9 cellular contexts compared by ENCODE assay signal in genomic region chr16:4957720-4958509, GRCh38. TPM values are rescaled to one million over a fixed set of nuclear protein-coding genes. Genes with fewer than 3 reads are reported as not detected.
DNase-seq lines count a peak whose midpoint lies in the region; ATAC-seq and TF ChIP-seq lines count a peak whose summit lies in the region.
"Had no signal": no experiment of that assay in that cellular context is flagged by ENCODE, and none has a peak within 500 bp of the region (broad histone marks: within the 10 kb centered on the region; RNA-seq: fewer than 3 reads in every experiment).

Gene SEC14L5 (plus strand): TSS chr16:4958330. CDS start chr16:4959324, 994 bp downstream.

- peak; percentile 79 to 95 (median 88) for DNase-seq in CD4-positive, alpha-beta T cell
- DNase-seq in activated T-cell treated with anti-CD3 and anti-CD28 coated beads, Interleukin-2, amount 50 U/mL, for 48 hours, result peak; percentile 95 to 96
- peak; percentile 66 to 74 for DNase-seq in stimulated activated CD8-positive, alpha-beta memory T cell treated with anti-CD3 and anti-CD28 coated beads, Interleukin-4, amount 100 ng/mL, for 1 hour (ENCODE audit: low read depth in 2 of 2, low spot score in 1 of 2)

- peaks cover 53% of the 10 kb centered on the region for H3K27me3 Mint-ChIP-seq in CD4-positive, alpha-beta T cell
- H3K27me3 Mint-ChIP-seq in IgD-negative memory B cell, result peaks cover 46% of the 10 kb centered on the region

- no peaks in the 10 kb centered on the region for H3K9me3 Mint-ChIP-seq in CD4-positive, alpha-beta T cell
- no peaks in the 10 kb centered on the region for H3K9me3 Mint-ChIP-seq in IgD-negative memory B cell

- CTCF ChIA-PET in CD4-positive, alpha-beta T cell (lab: Charles Lee), result no interaction called here

- no peaks in the 10 kb centered on the region for H3K36me3 Mint-ChIP-seq in CD4-positive, alpha-beta T cell (ENCODE audit: low read depth)
- H3K36me3 Mint-ChIP-seq in IgD-negative memory B cell, result no peaks in the 10 kb centered on the region

- peak within 1 kb of the TSS; percentile 48 to 60 for H3K9ac ChIP-seq in mucosa of rectum (ENCODE audit: low read depth in 1 of 2, low read length in 2 of 2)

- H3K27ac ChIP-seq in CD4-positive, alpha-beta T cell (ENCODE audit: low read depth, low read length), result no peak within 1 kb of the TSS
- peak within 1 kb of the TSS; percentile 84 to 90 for H3K27ac ChIP-seq in mucosa of rectum (ENCODE audit: low read depth in 2 of 2, low read length in 2 of 2)

- H3K4me3 Mint-ChIP-seq in CD4-positive, alpha-beta T cell, result peak within 1 kb of the TSS; percentile 86
- H3K4me3 Mint-ChIP-seq in IgD-negative memory B cell, result peak within 1 kb of the TSS; percentile 50 to 82 (median 70)

- POLR2A ChIA-PET in CD4-positive, alpha-beta T cell (lab: Charles Lee), result interaction anchor here (0.8 to 1.3 kb wide), 2 partner anchors 76 to 110 kb away, joined by 3 to 4 read pairs; partner anchors contain the start of gene NAGPA

- H3K4me1 ChIP-seq in mucosa of rectum (ENCODE audit: control insufficient read depth in 2 of 2, insufficient read depth in 2 of 2, low read length in 2 of 2), result peaks cover 16 to 19% of the 10 kb centered on the region in 2 donors

- peaks cover 0 to 3% of the 10 kb centered on the region in 2 donors for H3K36me3 ChIP-seq in mucosa of rectum (ENCODE audit: control insufficient read depth in 2 of 2, insufficient read depth in 2 of 2, low read length in 2 of 2)

- no peak within 1 kb of the TSS for H3K27ac Mint-ChIP-seq in CD4-positive, alpha-beta T cell
- peak within 1 kb of the TSS in 2 of 3 donors; percentile 53 to 78 for H3K27ac Mint-ChIP-seq in IgD-negative memory B cell

- no peak for TF ChIP-seq CTCF in CD4-positive, alpha-beta T cell (IDR thresholded peaks at IDR 0.05)

- peaks cover 24% of the 10 kb centered on the region for H3K4me1 Mint-ChIP-seq in CD4-positive, alpha-beta T cell (ENCODE audit: low read depth)
- H3K4me1 Mint-ChIP-seq in IgD-negative memory B cell, result peaks cover 4 to 9% (median 5%) of the 10 kb centered on the region in 3 donors

- intact Hi-C loops in CD4-positive, alpha-beta T cell (cut with DNase I, micrococcal nuclease), result loop anchor here (2.0 to 10.0 kb wide), 7 partner anchors 114 to 1266 kb away; partner anchors contain the start of genes ALG1 (in 1 of the 2), ANKS3 (in 1 of the 2) and DNAAF8 (in 1 of the 2)

- peak within 1 kb of the TSS; percentile 70 to 77 for H3K4me3 ChIP-seq in mucosa of rectum (ENCODE audit: low read length in 2 of 2)

- no peaks in the 10 kb centered on the region for H3K9me3 ChIP-seq in CD4-positive, alpha-beta T cell (ENCODE audit: control insufficient read depth, low read length)
- no peaks in the 10 kb centered on the region for H3K9me3 ChIP-seq in mucosa of rectum (ENCODE audit: control insufficient read depth in 2 of 2, low read length in 2 of 2)

- peak; percentile 93 for ATAC-seq in CD4-positive, alpha-beta T cell (ENCODE audit: poor library complexity)
- ATAC-seq in GM21423 (IDR thresholded peaks at IDR 0.05; ENCODE audit: unreplicated experiment), result peak; percentile 78
- ATAC-seq in esophagus mucosa, result peak; percentile 97

- H3K27me3 ChIP-seq in CD4-positive, alpha-beta T cell (ENCODE audit: control insufficient read depth, insufficient read depth, low read length), result peaks cover 13% of the 10 kb centered on the region
- no peaks in the 10 kb centered on the region for H3K27me3 ChIP-seq in mucosa of rectum (ENCODE audit: control insufficient read depth in 2 of 2, insufficient read depth in 2 of 2, low read length in 2 of 2)

TF ChIP-seq in PFSK-1, 5 proteins besides CTCF, POLR2A, EP300 and RAD21:
- TF ChIP-seq, protein P1, sequence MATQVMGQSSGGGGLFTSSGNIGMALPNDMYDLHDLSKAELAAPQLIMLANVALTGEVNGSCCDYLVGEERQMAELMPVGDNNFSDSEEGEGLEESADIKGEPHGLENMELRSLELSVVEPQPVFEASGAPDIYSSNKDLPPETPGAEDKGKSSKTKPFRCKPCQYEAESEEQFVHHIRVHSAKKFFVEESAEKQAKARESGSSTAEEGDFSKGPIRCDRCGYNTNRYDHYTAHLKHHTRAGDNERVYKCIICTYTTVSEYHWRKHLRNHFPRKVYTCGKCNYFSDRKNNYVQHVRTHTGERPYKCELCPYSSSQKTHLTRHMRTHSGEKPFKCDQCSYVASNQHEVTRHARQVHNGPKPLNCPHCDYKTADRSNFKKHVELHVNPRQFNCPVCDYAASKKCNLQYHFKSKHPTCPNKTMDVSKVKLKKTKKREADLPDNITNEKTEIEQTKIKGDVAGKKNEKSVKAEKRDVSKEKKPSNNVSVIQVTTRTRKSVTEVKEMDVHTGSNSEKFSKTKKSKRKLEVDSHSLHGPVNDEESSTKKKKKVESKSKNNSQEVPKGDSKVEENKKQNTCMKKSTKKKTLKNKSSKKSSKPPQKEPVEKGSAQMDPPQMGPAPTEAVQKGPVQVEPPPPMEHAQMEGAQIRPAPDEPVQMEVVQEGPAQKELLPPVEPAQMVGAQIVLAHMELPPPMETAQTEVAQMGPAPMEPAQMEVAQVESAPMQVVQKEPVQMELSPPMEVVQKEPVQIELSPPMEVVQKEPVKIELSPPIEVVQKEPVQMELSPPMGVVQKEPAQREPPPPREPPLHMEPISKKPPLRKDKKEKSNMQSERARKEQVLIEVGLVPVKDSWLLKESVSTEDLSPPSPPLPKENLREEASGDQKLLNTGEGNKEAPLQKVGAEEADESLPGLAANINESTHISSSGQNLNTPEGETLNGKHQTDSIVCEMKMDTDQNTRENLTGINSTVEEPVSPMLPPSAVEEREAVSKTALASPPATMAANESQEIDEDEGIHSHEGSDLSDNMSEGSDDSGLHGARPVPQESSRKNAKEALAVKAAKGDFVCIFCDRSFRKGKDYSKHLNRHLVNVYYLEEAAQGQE (IDR thresholded peaks at IDR 0.05; ENCODE audit: insufficient read depth in 1 of 2, low read depth in 2 of 2, low read length in 2 of 2), result peak; percentile 89 to 94
- TF ChIP-seq TAF1 (IDR thresholded peaks at IDR 0.05; ENCODE audit: borderline replicate concordance, insufficient read depth, low read length) (no peak), FOXP2 (optimal IDR thresholded peaks at IDR 0.05; ENCODE audit: borderline replicate concordance, extremely low read depth, extremely low read length, insufficient read depth) (peak; percentile 5), SIN3A (IDR thresholded peaks at IDR 0.05; ENCODE audit: borderline replicate concordance, insufficient read depth, low read length) (no peak)
TF ChIP-seq in PFSK-1: peak in this region for 2.

RNA-seq across cellular contexts. Expression of gene SEC14L5, which starts in this region (rescaled TPM):
- not detected for total RNA-seq in CD4-positive, alpha-beta T cell
- polyA plus RNA-seq in IgD-negative memory B cell, result 0.03 TPM
- polyA plus RNA-seq in PFSK-1 (2012; ENCODE audit: insufficient read length, low read depth), result not detected
- total RNA-seq in esophagus mucosa, result 1.2 TPM
- total RNA-seq: T-helper 1 cell treated with Interleukin-12 subunit alpha and Interleukin-12 subunit beta and Interleukin-4 antibody, amounts not matched to agents 30 ng/mL and 1 ng/mL, for 36 hours had no signal

Comparison
In these comparisons a context has a peak if more than half of its experiments do, and no peak if none do; other contexts are left out.
1. Peak in DNase-seq and ATAC-seq in CD4-positive, alpha-beta T cell; RNA of the gene not detected or under 1 TPM.